In the genomic region with DNA sequence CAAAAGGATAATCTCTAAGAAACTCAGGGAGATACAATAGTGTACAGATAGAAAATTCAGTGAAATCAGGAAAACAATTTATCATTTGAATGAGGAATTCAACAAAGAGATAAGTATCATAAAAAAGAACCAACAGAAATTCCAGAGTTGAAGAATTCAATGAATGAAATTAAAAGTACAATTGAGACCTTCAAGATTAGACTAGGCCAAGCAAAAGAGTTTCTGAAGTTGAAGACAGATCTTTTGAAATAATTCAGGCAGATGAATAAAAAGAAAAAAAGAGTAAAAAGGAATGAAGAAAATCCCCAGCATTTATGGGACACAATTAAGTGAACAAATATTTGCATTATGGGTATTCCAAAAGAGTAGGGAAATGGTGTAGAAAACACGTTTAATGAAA, we compare ENCODE assay signal across 38 cellular contexts.
"Had no signal": no experiment of that assay in that cellular context is flagged by ENCODE, and none has a peak within 500 bp of the region (broad histone marks: within the 10 kb centered on the region; RNA-seq: fewer than 3 reads in every experiment).

No MANE protein-coding gene starts in this region.

- H3K27me3 Mint-ChIP-seq: activated naive CD8-positive, alpha-beta T cell; brain had no signal

- H3K4me1 Mint-ChIP-seq: activated naive CD8-positive, alpha-beta T cell treated with anti-CD3 and anti-CD28 coated beads for 36 hours; activated naive CD8-positive, alpha-beta T cell treated with anti-CD3 and anti-CD28 coated beads, Interleukin-2, amount 10 ng/mL, durations not matched to agents 7 days and 5 days; activated T-helper 17 cell treated with anti-CD3 and anti-CD28 coated beads, Interleukin-2, amount 50 U/mL, for 72 hours; brain had no signal

- H3K36me3 Mint-ChIP-seq: brain had no signal

- H3K4me1 ChIP-seq: adrenal gland, ascending aorta, breast epithelium had no signal

- FAIRE-seq: astrocyte, bronchial epithelial cell had no signal

- H3K36me3 ChIP-seq: adrenal gland, ascending aorta, brain microvascular endothelial cell, breast epithelium, cardiac muscle cell had no signal

- H3K27ac Mint-ChIP-seq: activated naive CD4-positive, alpha-beta T cell treated with anti-CD3 and anti-CD28 coated beads for 36 hours; activated naive CD4-positive, alpha-beta T cell treated with anti-CD3 and anti-CD28 coated beads, Interleukin-2, amount 10 ng/mL, durations not matched to agents 7 days and 5 days; activated naive CD4-positive, alpha-beta T cell treated with anti-CD3 and anti-CD28 coated beads, Interleukin-2, amount 50 U/mL, for 72 hours; activated naive CD8-positive, alpha-beta T cell; activated naive CD8-positive, alpha-beta T cell treated with anti-CD3 and anti-CD28 coated beads for 36 hours; activated naive CD8-positive, alpha-beta T cell treated with anti-CD3 and anti-CD28 coated beads, Interleukin-2, amount 10 ng/mL, durations not matched to agents 7 days and 5 days; activated naive CD8-positive, alpha-beta T cell treated with anti-CD3 and anti-CD28 coated beads, Interleukin-2, amount 50 U/mL, for 24 hours; activated T-cell treated with anti-CD3 and anti-CD28 coated beads, Interleukin-2, amount 50 U/mL, for 24 hours; activated T-cell treated with anti-CD3 and anti-CD28 coated beads, Interleukin-2, amount 50 U/mL, for 72 hours; activated T-helper 1 cell treated with anti-CD3 and anti-CD28 coated beads, Interleukin-12 subunit alpha, Interleukin-12 subunit beta, Interleukin-2, Interleukin-4 antibody, amounts not matched to agents 30 ng/mL and 10 ng/mL and 1 ng/mL, durations not matched to agents 14 hours and 24 hours and 36 hours; activated T-helper 17 cell treated with anti-CD3 and anti-CD28 coated beads, Interleukin-2, amount 50 U/mL, for 72 hours; activated T-helper 2 cell treated with anti-CD3 and anti-CD28 coated beads, Interferon-gamma antibody, Interleukin-2, Interleukin-4, amounts not matched to agents 10 μg/mL and 5 μg/mL and 100 μg/mL, durations not matched to agents 14 hours and 24 hours and 36 hours; brain had no signal

- H3K9me3 ChIP-seq: adrenal gland had no signal

- H3K27ac ChIP-seq: adrenal gland, ascending aorta, body of pancreas, brain microvascular endothelial cell, breast epithelium, cardiac muscle cell had no signal

- ATAC-seq: activated naive CD4-positive, alpha-beta T cell treated with anti-CD3 and anti-CD28 coated beads, Interleukin-2, amount 50 U/mL, for 72 hours; activated naive CD8-positive, alpha-beta T cell treated with anti-CD3 and anti-CD28 coated beads, Interleukin-2, amount 50 U/mL, for 24 hours; activated T-cell treated with anti-CD3 and anti-CD28 coated beads, Interleukin-2, amount 50 U/mL, for 4 hours; activated T-cell treated with anti-CD3 and anti-CD28 coated beads, Interleukin-2, amount 50 U/mL, for 72 hours; activated T-helper 17 cell treated with anti-CD3 and anti-CD28 coated beads, Interleukin-2, amount 50 U/mL, for 72 hours; body of pancreas had no signal

- H3K4me3 ChIP-seq: adrenal gland, ascending aorta, body of pancreas, breast epithelium, cardiac muscle cell had no signal

- DNase-seq: activated effector memory CD4-positive, alpha-beta T cell treated with anti-CD3 and anti-CD28 coated beads, Interleukin-2, amount 50 U/mL, for 16 hours; activated effector memory CD4-positive, alpha-beta T cell treated with Interleukin-2 at 50 U/mL for 16 hours; activated gamma-delta T cell; activated gamma-delta T cell treated with Interleukin-2 at 50 U/mL for 16 hours; activated naive CD4-positive, alpha-beta T cell; activated naive CD4-positive, alpha-beta T cell treated with anti-CD3 and anti-CD28 coated beads for 36 hours; activated naive CD4-positive, alpha-beta T cell treated with anti-CD3 and anti-CD28 coated beads, Interleukin-2, amount 10 ng/mL, durations not matched to agents 7 days and 5 days; activated naive CD4-positive, alpha-beta T cell treated with anti-CD3 and anti-CD28 coated beads, Interleukin-2, amount 50 U/mL, for 16 hours; activated naive CD8-positive, alpha-beta T cell treated with anti-CD3 and anti-CD28 coated beads for 36 hours; activated naive CD8-positive, alpha-beta T cell treated with anti-CD3 and anti-CD28 coated beads, Interleukin-2, amount 10 ng/mL, durations not matched to agents 7 days and 5 days; activated naive CD8-positive, alpha-beta T cell treated with anti-CD3 and anti-CD28 coated beads, Interleukin-2, amount 50 U/mL, for 24 hours; activated T-cell treated with anti-CD3 and anti-CD28 coated beads, Interleukin-2, amount 50 U/mL, for 1 hour; activated T-cell treated with anti-CD3 and anti-CD28 coated beads, Interleukin-2, amount 50 U/mL, for 24 hours; activated T-cell treated with anti-CD3 and anti-CD28 coated beads, Interleukin-2, amount 50 U/mL, for 4 hours; activated T-cell treated with anti-CD3 and anti-CD28 coated beads, Interleukin-2, amount 50 U/mL, for 48 hours; activated T-cell treated with anti-CD3 and anti-CD28 coated beads, Interleukin-2, amount 50 U/mL, for 72 hours; amniotic stem cell; amygdala; anterior cingulate cortex; aorta; body of pancreas; brain microvascular endothelial cell; caudate nucleus; central memory CD4-positive, alpha-beta T cell; cerebellar nuclear complex had no signal

- H3K4me3 Mint-ChIP-seq: activated naive CD4-positive, alpha-beta T cell treated with anti-CD3 and anti-CD28 coated beads for 36 hours; activated naive CD4-positive, alpha-beta T cell treated with anti-CD3 and anti-CD28 coated beads, Interleukin-2, amount 10 ng/mL, durations not matched to agents 7 days and 5 days; activated naive CD8-positive, alpha-beta T cell; activated naive CD8-positive, alpha-beta T cell treated with anti-CD3 and anti-CD28 coated beads for 36 hours; activated naive CD8-positive, alpha-beta T cell treated with anti-CD3 and anti-CD28 coated beads, Interleukin-2, amount 10 ng/mL, durations not matched to agents 7 days and 5 days; activated naive CD8-positive, alpha-beta T cell treated with anti-CD3 and anti-CD28 coated beads, Interleukin-2, amount 50 U/mL, for 24 hours; activated T-cell treated with anti-CD3 and anti-CD28 coated beads, Interleukin-2, amount 50 U/mL, for 24 hours; activated T-cell treated with anti-CD3 and anti-CD28 coated beads, Interleukin-2, amount 50 U/mL, for 4 hours; activated T-cell treated with anti-CD3 and anti-CD28 coated beads, Interleukin-2, amount 50 U/mL, for 72 hours; activated T-helper 1 cell treated with anti-CD3 and anti-CD28 coated beads, Interleukin-12 subunit alpha, Interleukin-12 subunit beta, Interleukin-2, Interleukin-4 antibody, amounts not matched to agents 30 ng/mL and 10 ng/mL and 1 ng/mL, durations not matched to agents 14 hours and 24 hours and 36 hours; activated T-helper 17 cell treated with anti-CD3 and anti-CD28 coated beads, Interleukin-2, amount 50 U/mL, for 72 hours; brain; central memory CD8-positive, alpha-beta T cell had no signal

- H3K27me3 ChIP-seq: adrenal gland, ascending aorta, brain microvascular endothelial cell, breast epithelium, cardiac muscle cell had no signal
